17 cellular contexts compared by ENCODE assay signal in genomic region chr21:30329203-30329868, GRCh38. TPM values are rescaled to one million over a fixed set of nuclear protein-coding genes. Genes with fewer than 3 reads are reported as not detected.
DNase-seq lines count a peak whose midpoint lies in the region; FAIRE-seq and TF ChIP-seq lines count a peak whose summit lies in the region.
"Had no signal": no experiment of that assay in that cellular context is flagged by ENCODE, and none has a peak within 500 bp of the region (broad histone marks: within the 10 kb centered on the region; RNA-seq: fewer than 3 reads in every experiment).

No MANE protein-coding gene starts in this region.

- H3K9me3 Mint-ChIP-seq in MCF 10A (ENCODE audit: unreplicated experiment) (no peaks in the 10 kb centered on the region), astrocyte (ENCODE audit: unreplicated experiment) (peaks cover 2% of the 10 kb centered on the region)

- H3K79me2 ChIP-seq in astrocyte (ENCODE audit: insufficient read depth, low read length) = no peaks in the 10 kb centered on the region

- no TSS peak for BruUV-seq in MCF 10A (replicated peaks; lab: Mats Ljungman, UMichigan)

- TF ChIP-seq POLR2A in breast epithelium (IDR thresholded peaks at IDR 0.05) = no peak

- H3K27me3 Mint-ChIP-seq in MCF 10A (ENCODE audit: insufficient read depth, unreplicated experiment) (peaks cover 7% of the 10 kb centered on the region), astrocyte (ENCODE audit: low read depth, unreplicated experiment) (no peaks in the 10 kb centered on the region)
- H3K27me3 Mint-ChIP-seq: CD4-positive, alpha-beta T cell had no signal

- H4K20me1 ChIP-seq in astrocyte (ENCODE audit: insufficient read depth, low read length) = no peaks in the 10 kb centered on the region

- H2AFZ ChIP-seq in astrocyte (ENCODE audit: low read depth, low read length) = no peak overlapping the region

- H3K27ac Mint-ChIP-seq in MCF 10A (ENCODE audit: low read depth, unreplicated experiment) = no peak overlapping the region
- no peak overlapping the region for H3K27ac Mint-ChIP-seq in astrocyte (ENCODE audit: unreplicated experiment)
- H3K27ac Mint-ChIP-seq: CD4-positive, alpha-beta T cell had no signal

- H3K27ac ChIP-seq in breast epithelium = no peak overlapping the region
- no peak overlapping the region for H3K27ac ChIP-seq in astrocyte (ENCODE audit: low read depth, low read length)

- H3K4me1 Mint-ChIP-seq in MCF 10A (ENCODE audit: insufficient read depth, unreplicated experiment) (peaks cover 8% of the 10 kb centered on the region), astrocyte (ENCODE audit: low read depth, unreplicated experiment) (peaks cover 13% of the 10 kb centered on the region)

- intact Hi-C loops in MCF 10A (cut with micrococcal nuclease) (no loop called here), breast epithelium (cut with DNase I; ENCODE audit: low total_unique reads) (no loop called here)

- H3K9me3 ChIP-seq in breast epithelium = no peaks in the 10 kb centered on the region
- H3K9me3 ChIP-seq in astrocyte (ENCODE audit: insufficient read depth, low read depth, low read length) = no peaks in the 10 kb centered on the region
- H3K9me3 ChIP-seq: BE2C had no signal

- H3K4me3 ChIP-seq in breast epithelium = no peak overlapping the region
- H3K4me3 ChIP-seq in astrocyte (ENCODE audit: insufficient read depth, low read depth, low read length) = no peak overlapping the region
- no peak overlapping the region for H3K4me3 ChIP-seq in epithelial cell of esophagus (ENCODE audit: low read length)
- H3K4me3 ChIP-seq in H7 (ENCODE audit: insufficient read depth, low read depth, low read length) = no peak overlapping the region

- POLR2A ChIA-PET in MCF 10A (lab: Yijun Ruan, JAX) = no interaction called here

- no peak overlapping the region for H3K9ac ChIP-seq in astrocyte (ENCODE audit: low read length)

- FAIRE-seq in astrocyte (lab: Jason Lieb, UNC) = no peak
- FAIRE-seq: RCC 7860 had no signal

- TF ChIP-seq CTCF in MCF 10A (IDR thresholded peaks at IDR 0.05; ENCODE audit: unreplicated experiment) (no peak), breast epithelium (IDR thresholded peaks at IDR 0.05) (no peak), astrocyte (IDR thresholded peaks at IDR 0.05; ENCODE audit: insufficient read depth, low read depth, low read length) (no peak), epithelial cell of esophagus (IDR thresholded peaks at IDR 0.05; ENCODE audit: insufficient read depth, low read depth, low read length, missing control alignments) (no peak)

- DNase-seq in MCF 10A (ENCODE audit: unreplicated experiment) (peak; percentile 47), breast epithelium (ENCODE audit: low spot score in 2 of 2) (no peak), astrocyte (ENCODE audit: low read depth) (no peak), epithelial cell of esophagus (ENCODE audit: low read depth) (peak; percentile 44), SHP77 treated with DMSO at 0.1 percent for 48 hours (lab: John Stamatoyannopoulos, UW) (no peak), H7 (no peak), OCI-M2 (lab: John Stamatoyannopoulos, UW; ENCODE audit: unreplicated experiment) (no peak), GF-D8 (lab: John Stamatoyannopoulos, UW) (no peak)
- DNase-seq: 8988T; BE2C; CD4-positive, alpha-beta T cell; NCI-H1436; NCI-H2029; NCI-H2171 treated with DMSO at 0.1 percent for 48 hours; NCI-H748 treated with DMSO at 0.1 percent for 48 hours had no signal

- H3K4me3 Mint-ChIP-seq in MCF 10A (ENCODE audit: unreplicated experiment) (peak overlapping the region; percentile 48), astrocyte (ENCODE audit: unreplicated experiment) (no peak overlapping the region)
- H3K4me3 Mint-ChIP-seq: CD4-positive, alpha-beta T cell had no signal

- H3K27me3 ChIP-seq in breast epithelium (no peaks in the 10 kb centered on the region), astrocyte (ENCODE audit: insufficient read depth, low read length) (no peaks in the 10 kb centered on the region), H7 (ENCODE audit: control insufficient read depth, insufficient read depth, low read length) (no peaks in the 10 kb centered on the region)
- H3K27me3 ChIP-seq: BE2C had no signal

- no peaks in the 10 kb centered on the region for H3K4me1 ChIP-seq in breast epithelium
- H3K4me1 ChIP-seq in astrocyte (ENCODE audit: insufficient read depth, low read length) = no peaks in the 10 kb centered on the region
- H3K4me1 ChIP-seq: BE2C had no signal

- H3K4me2 ChIP-seq in astrocyte (ENCODE audit: low read length) = peak overlapping the region; percentile 26

- H3K36me3 Mint-ChIP-seq in MCF 10A (ENCODE audit: insufficient read depth, unreplicated experiment) = no peaks in the 10 kb centered on the region
- H3K36me3 Mint-ChIP-seq in astrocyte (ENCODE audit: low read depth, unreplicated experiment) = no peaks in the 10 kb centered on the region

- CTCF ChIA-PET in MCF 10A (lab: Yijun Ruan, JAX) = interaction anchor here (0.6 to 2.3 kb wide), 8 partner anchors 11 to 853 kb away, joined by 3 to 16 read pairs (median 4); no protein-coding TSS in a partner anchor

- H3K36me3 ChIP-seq in breast epithelium = no peaks in the 10 kb centered on the region
- H3K36me3 ChIP-seq in astrocyte (ENCODE audit: insufficient read depth, low read length) = no peaks in the 10 kb centered on the region
- no peaks in the 10 kb centered on the region for H3K36me3 ChIP-seq in H7 (replicated peaks; ENCODE audit: control insufficient read depth, insufficient read depth, low read length)
- H3K36me3 ChIP-seq: BE2C had no signal

RNA-seq across cellular contexts. Expression of gene KRTAP27-1, which starts 8.2 kb away (rescaled TPM):
- total RNA-seq in MCF 10A (2022) (not detected in 2 replicates), breast epithelium (not detected), astrocyte (not detected in 2 replicates)
- total RNA-seq in H7 (2014; rRNA removed; shearing (Covaris generic)) = not detected in 2 replicates
- total RNA-seq: CD4-positive, alpha-beta T cell; NCI-H460 had no signal

RNA-seq across cellular contexts. Expression of gene KRTAP26-1, which starts 9.2 kb away (rescaled TPM):
- total RNA-seq in MCF 10A (2022) (not detected in 2 replicates), breast epithelium (not detected), astrocyte (not detected in 2 replicates)
- not detected in 2 replicates for total RNA-seq in H7 (2014; rRNA removed; shearing (Covaris generic))
- total RNA-seq: CD4-positive, alpha-beta T cell; NCI-H460 had no signal

RNA-seq across cellular contexts. Expression of gene KRTAP23-1, which starts 19.1 kb away (rescaled TPM):
- total RNA-seq in MCF 10A (2022) = not detected in 2 replicates
- total RNA-seq in breast epithelium = not detected
- not detected in 2 replicates for total RNA-seq in astrocyte
- not detected in 2 replicates for total RNA-seq in H7 (2014; rRNA removed; shearing (Covaris generic))
- total RNA-seq: CD4-positive, alpha-beta T cell; NCI-H460 had no signal

RNA-seq across cellular contexts. Expression of gene KRTAP25-1, which starts 40.0 kb away (rescaled TPM):
- total RNA-seq in MCF 10A (2022) (not detected in 2 replicates), breast epithelium (not detected), astrocyte (not detected in 2 replicates)
- total RNA-seq in H7 (2014; rRNA removed; shearing (Covaris generic)) = not detected in 2 replicates
- total RNA-seq: CD4-positive, alpha-beta T cell; NCI-H460 had no signal

RNA-seq across cellular contexts. Expression of gene KRTAP13-2, which starts 42.7 kb away (rescaled TPM):
- total RNA-seq in MCF 10A (2022) = not detected in 2 replicates
- total RNA-seq in breast epithelium = not detected
- not detected in 2 replicates for total RNA-seq in astrocyte
- total RNA-seq in H7 (2014; rRNA removed; shearing (Covaris generic)) = not detected in 2 replicates
- total RNA-seq: CD4-positive, alpha-beta T cell; NCI-H460 had no signal

Comparison
In these comparisons a context has a peak if more than half of its experiments do, and no peak if none do; other contexts are left out.
1. DNase-seq: peak in MCF 10A (single experiment) and epithelial cell of esophagus (single experiment); none in breast epithelium (0 of 2), astrocyte (single experiment), SHP77 treated with DMSO at 0.1 percent for 48 hours (single experiment), H7 (single experiment), OCI-M2 (single experiment) and GF-D8 (single experiment).